ENCODE assay signal across 8 cellular contexts in the genomic region with DNA sequence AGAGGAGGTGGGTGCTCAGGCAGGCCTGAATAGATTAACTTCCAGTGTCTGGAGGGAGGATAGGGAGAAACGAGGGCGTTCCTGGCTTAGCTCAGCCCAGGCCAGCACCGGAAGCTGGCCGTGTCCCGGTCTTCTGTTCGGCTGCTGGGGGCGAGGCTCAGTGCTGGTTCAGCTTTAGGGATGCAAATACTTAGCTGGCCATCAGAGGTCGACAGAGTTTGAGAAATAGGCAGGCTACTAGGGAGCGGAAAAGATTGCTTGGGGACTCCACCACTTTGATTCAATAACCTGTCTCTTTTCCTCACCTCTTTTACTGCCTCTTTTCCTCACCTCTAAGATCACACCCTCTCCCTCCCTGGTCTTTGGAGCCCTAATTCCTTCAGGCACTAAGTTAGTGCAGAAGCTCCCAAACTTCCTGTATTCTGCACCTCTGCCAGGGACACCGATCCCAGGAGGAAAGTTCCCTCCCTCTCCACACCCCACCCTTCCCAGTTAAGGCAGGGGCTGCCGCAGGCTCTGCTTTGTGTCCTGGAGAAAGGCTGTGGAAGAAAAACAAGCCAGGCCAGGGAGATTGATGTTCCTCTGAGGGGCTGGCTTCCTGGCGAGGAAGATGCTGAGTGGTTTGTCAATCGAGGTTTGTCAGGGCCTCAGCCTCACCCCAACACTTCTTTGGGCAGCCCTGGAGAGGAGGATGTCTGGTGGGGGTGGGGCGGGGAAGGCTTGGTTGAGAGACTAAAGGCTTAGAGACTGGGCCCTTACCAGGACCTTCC. TPM values are rescaled to one million over a fixed set of nuclear protein-coding genes. Genes with fewer than 3 reads are reported as not detected.
DNase-seq lines count a peak whose midpoint lies in the region; ATAC-seq and TF ChIP-seq lines count a peak whose summit lies in the region.

No MANE protein-coding gene starts in this region.

- no peaks in the 10 kb centered on the region for H4K20me1 ChIP-seq in Loucy (ENCODE audit: insufficient read depth, low read length, poor library complexity, severe bottlenecking)

- TF ChIP-seq CTCF in AG10803 (conservative IDR thresholded peaks at IDR 0.05; ENCODE audit: low read length) = peak; percentile 69
- TF ChIP-seq CTCF in GM13976 (IDR thresholded peaks at IDR 0.05; ENCODE audit: borderline replicate concordance, control extremely low read depth, extremely low read depth, insufficient read depth, missing control alignments) = peak; percentile 48
- TF ChIP-seq CTCF in Loucy (conservative IDR thresholded peaks at IDR 0.05; ENCODE audit: low read length) = peak; percentile 63

- no peaks in the 10 kb centered on the region for H3K4me1 Mint-ChIP-seq in activated T-helper 17 cell treated with anti-CD3 and anti-CD28 coated beads, Interleukin-2, amount 50 U/mL, for 72 hours
- H3K4me1 Mint-ChIP-seq in stimulated activated memory B cell treated with anti-CD40 and anti-IgM and Interleukin-4, amounts not matched to agents 10 μg/mL and 1 μg/mL and 100 μg/mL, for 72 hours = no peaks in the 10 kb centered on the region

- H3K9ac ChIP-seq in Loucy (ENCODE audit: low read depth, low read length, poor library complexity, severe bottlenecking) = no peak overlapping the region

- peak; percentile 57 for ATAC-seq in activated T-helper 17 cell treated with anti-CD3 and anti-CD28 coated beads, Interleukin-2, amount 50 U/mL, for 72 hours (replicated peaks)
- ATAC-seq in stimulated activated memory B cell treated with anti-CD40 and anti-IgM and Interleukin-4, amounts not matched to agents 10 μg/mL and 1 μg/mL and 100 μg/mL, for 72 hours = peak; percentile 75
- ATAC-seq in HG03095 (IDR thresholded peaks at IDR 0.05; ENCODE audit: unreplicated experiment) (no peak), HG02884 (IDR thresholded peaks at IDR 0.05; ENCODE audit: unreplicated experiment) (no peak)

- H3K4me2 ChIP-seq in Loucy (ENCODE audit: low read depth, low read length, poor library complexity, severe bottlenecking) = no peak overlapping the region

- no peaks in the 10 kb centered on the region for H3K36me3 Mint-ChIP-seq in activated T-helper 17 cell treated with anti-CD3 and anti-CD28 coated beads, Interleukin-2, amount 50 U/mL, for 72 hours (ENCODE audit: low read depth)
- H3K36me3 Mint-ChIP-seq in stimulated activated memory B cell treated with anti-CD40 and anti-IgM and Interleukin-4, amounts not matched to agents 10 μg/mL and 1 μg/mL and 100 μg/mL, for 72 hours = no peaks in the 10 kb centered on the region

- H3K9me3 ChIP-seq in Loucy (ENCODE audit: insufficient read depth, low read depth, low read length) = no peaks in the 10 kb centered on the region

- H3F3A ChIP-seq in Loucy (ENCODE audit: low read depth) = no peaks in the 10 kb centered on the region

- H3K9me2 ChIP-seq in Loucy (replicated peaks; ENCODE audit: low read depth, low read length) = no peaks in the 10 kb centered on the region

- no peaks in the 10 kb centered on the region for H3K79me2 ChIP-seq in Loucy (ENCODE audit: insufficient read depth, low read length)

- H3K27ac Mint-ChIP-seq in activated T-helper 17 cell treated with anti-CD3 and anti-CD28 coated beads, Interleukin-2, amount 50 U/mL, for 72 hours = peak overlapping the region; percentile 33
- H3K27ac Mint-ChIP-seq in stimulated activated memory B cell treated with anti-CD40 and anti-IgM and Interleukin-4, amounts not matched to agents 10 μg/mL and 1 μg/mL and 100 μg/mL, for 72 hours = no peak overlapping the region

- no peaks in the 10 kb centered on the region for H3K27me3 ChIP-seq in Loucy (ENCODE audit: insufficient read depth, low read length, poor library complexity, severe bottlenecking)

- H3K4me3 ChIP-seq in AG10803 (ENCODE audit: low read length) (no peak overlapping the region), Loucy (ENCODE audit: low read length, poor library complexity, severe bottlenecking) (peak overlapping the region; percentile 17)

- H3K4me1 ChIP-seq in Loucy (ENCODE audit: insufficient read depth, low read length, poor library complexity, severe bottlenecking) = no peaks in the 10 kb centered on the region

- DNase-seq in AG10803 (ENCODE audit: low read depth) (peak; percentile 48), GM13976 (ENCODE audit: low spot score) (peak; percentile 44), hepatic stellate cell (ENCODE audit: low spot score) (peak; percentile 41)

- H2AFZ ChIP-seq in Loucy (ENCODE audit: low read length) = peak overlapping the region; percentile 59; the same call in 1 of the 2 replicates

- no peaks in the 10 kb centered on the region for H3K27me3 Mint-ChIP-seq in activated T-helper 17 cell treated with anti-CD3 and anti-CD28 coated beads, Interleukin-2, amount 50 U/mL, for 72 hours
- H3K27me3 Mint-ChIP-seq in stimulated activated memory B cell treated with anti-CD40 and anti-IgM and Interleukin-4, amounts not matched to agents 10 μg/mL and 1 μg/mL and 100 μg/mL, for 72 hours = no peaks in the 10 kb centered on the region

- no peak overlapping the region for H3K4me3 Mint-ChIP-seq in activated T-helper 17 cell treated with anti-CD3 and anti-CD28 coated beads, Interleukin-2, amount 50 U/mL, for 72 hours
- no peak overlapping the region for H3K4me3 Mint-ChIP-seq in stimulated activated memory B cell treated with anti-CD40 and anti-IgM and Interleukin-4, amounts not matched to agents 10 μg/mL and 1 μg/mL and 100 μg/mL, for 72 hours

- in situ Hi-C loops in GM13976 (cut with MboI; ENCODE audit: low sequenced_read_pairs, unreplicated experiment) = loop anchor here (10.0 kb wide), 2 partner anchors 402 to 462 kb away; no protein-coding TSS in a partner anchor

- no peaks in the 10 kb centered on the region for H3K36me3 ChIP-seq in Loucy (ENCODE audit: insufficient read depth, low read length)

- H3K9me3 Mint-ChIP-seq in activated T-helper 17 cell treated with anti-CD3 and anti-CD28 coated beads, Interleukin-2, amount 50 U/mL, for 72 hours = no peaks in the 10 kb centered on the region
- H3K9me3 Mint-ChIP-seq in stimulated activated memory B cell treated with anti-CD40 and anti-IgM and Interleukin-4, amounts not matched to agents 10 μg/mL and 1 μg/mL and 100 μg/mL, for 72 hours = no peaks in the 10 kb centered on the region

RNA-seq across cellular contexts. Expression of a gene that starts 6.0 kb away (rescaled TPM):
- 1 to 10 TPM; 2.8 to 4.1 TPM for total RNA-seq in activated T-helper 17 cell treated with anti-CD3 and anti-CD28 coated beads, Interleukin-2, amount 50 U/mL, for 72 hours

Comparison
In these comparisons a context has a peak if more than half of its experiments do, and no peak if none do; other contexts are left out.
1. ATAC-seq: peak in activated T-helper 17 cell treated with anti-CD3 and anti-CD28 coated beads, Interleukin-2, amount 50 U/mL, for 72 hours (single experiment) and stimulated activated memory B cell treated with anti-CD40 and anti-IgM and Interleukin-4, amounts not matched to agents 10 μg/mL and 1 μg/mL and 100 μg/mL, for 72 hours (single experiment); none in HG03095 (single experiment) and HG02884 (single experiment).
2. Peak in every context shown above with its lines, with median percentiles within 50 percentile points of each other: DNase-seq and CTCF ChIP-seq.